ENCODE assay signal across 2 cellular contexts in the genomic region with DNA sequence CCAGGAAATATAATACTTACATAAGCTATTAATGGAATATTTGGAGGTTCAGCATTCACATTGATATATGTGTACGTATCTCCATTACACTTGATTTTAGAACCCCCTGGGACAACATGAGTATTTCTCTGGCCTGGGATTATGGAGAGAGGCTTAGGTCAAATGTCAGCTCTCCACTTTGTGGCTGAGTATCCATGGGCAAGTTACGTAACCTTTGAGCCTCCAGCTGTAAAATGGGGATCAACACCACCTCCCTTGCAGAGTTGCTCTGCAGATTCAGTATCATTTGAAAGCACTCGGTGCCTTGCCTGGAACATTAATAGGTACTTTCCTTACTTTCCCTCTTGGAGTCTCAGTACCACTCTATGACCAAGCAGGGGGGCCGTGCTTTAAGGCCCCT.
A peak's percentile ranks its signal among the peaks of the same experiment; 100 is the strongest.
TF ChIP-seq lines count a peak whose summit lies in the region.

No MANE protein-coding gene starts in this region.

TF ChIP-seq in IMR-90, 13 proteins besides CTCF, POLR2A, EP300 and RAD21:
- TF ChIP-seq SMC3 (IDR thresholded peaks at IDR 0.05; ENCODE audit: low read depth, low read length) (no peak), CEBPB (IDR thresholded peaks at IDR 0.05; ENCODE audit: low read depth, low read length) (peak; percentile 19; the same call in 1 of the 2 replicates), CHD1 (IDR thresholded peaks at IDR 0.05; ENCODE audit: low read depth, low read length) (no peak)
- TF ChIP-seq, protein P1, sequence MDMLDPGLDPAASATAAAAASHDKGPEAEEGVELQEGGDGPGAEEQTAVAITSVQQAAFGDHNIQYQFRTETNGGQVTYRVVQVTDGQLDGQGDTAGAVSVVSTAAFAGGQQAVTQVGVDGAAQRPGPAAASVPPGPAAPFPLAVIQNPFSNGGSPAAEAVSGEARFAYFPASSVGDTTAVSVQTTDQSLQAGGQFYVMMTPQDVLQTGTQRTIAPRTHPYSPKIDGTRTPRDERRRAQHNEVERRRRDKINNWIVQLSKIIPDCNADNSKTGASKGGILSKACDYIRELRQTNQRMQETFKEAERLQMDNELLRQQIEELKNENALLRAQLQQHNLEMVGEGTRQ (IDR thresholded peaks at IDR 0.05; ENCODE audit: low read depth, low read length) = no peak

TF ChIP-seq in H1, 55 proteins besides CTCF, POLR2A, EP300 and RAD21:
- TF ChIP-seq CEBPB (IDR thresholded peaks at IDR 0.05; ENCODE audit: low read depth, low read length) = 0 out of 2 replicates have a peak, but pooled peaks have one; percentile 4
- no peak for TF ChIP-seq CHD2 (IDR thresholded peaks at IDR 0.05; ENCODE audit: low read length)
- no peak for TF ChIP-seq SIX5 (IDR thresholded peaks at IDR 0.05; ENCODE audit: low read depth, low read length)
